In genomic region chr17:15966183-15966878, GRCh38 we compare ENCODE assay signal across 1 cellular context.
TF ChIP-seq lines count a peak whose summit lies in the region.

No MANE protein-coding gene starts in this region.

TF ChIP-seq in H1, 55 proteins besides CTCF, POLR2A, EP300 and RAD21:
- TF ChIP-seq SIN3A (conservative IDR thresholded peaks at IDR 0.05 in 1 of 2, IDR thresholded peaks at IDR 0.05 in 1 of 2; ENCODE audit: low read depth in 1 of 2, low read length in 2 of 2) = peak in 1 of 2 experiments; percentile 27; a peak in 1 of 4 replicates
- no peak for TF ChIP-seq RNF2 (IDR thresholded peaks at IDR 0.05; ENCODE audit: borderline replicate concordance, low read depth, low read length, missing control alignments, poor library complexity, severe bottlenecking)
- TF ChIP-seq BACH1 (IDR thresholded peaks at IDR 0.05; ENCODE audit: low read length) = no peak; the same call in 1 of the 2 replicates
- no peak; a peak in 1 of 4 replicates for TF ChIP-seq HDAC2 (IDR thresholded peaks at IDR 0.05; ENCODE audit: borderline replicate concordance in 1 of 2, low read depth in 2 of 2, low read length in 2 of 2)
- no peak for TF ChIP-seq TAF1 (IDR thresholded peaks at IDR 0.05; ENCODE audit: low read depth, low read length)
- no peak for TF ChIP-seq CREB1 (IDR thresholded peaks at IDR 0.05)
- no peak for TF ChIP-seq SIRT6 (IDR thresholded peaks at IDR 0.05; ENCODE audit: low read length)
- no peak for TF ChIP-seq FOSL1 (IDR thresholded peaks at IDR 0.05; ENCODE audit: insufficient read depth, low read depth, low read length)
- TF ChIP-seq RFX5 (IDR thresholded peaks at IDR 0.05; ENCODE audit: borderline replicate concordance, low read depth, low read length) = no peak
- no peak for TF ChIP-seq MAFK (IDR thresholded peaks at IDR 0.05; ENCODE audit: low read depth, low read length)
- TF ChIP-seq, protein P1, sequence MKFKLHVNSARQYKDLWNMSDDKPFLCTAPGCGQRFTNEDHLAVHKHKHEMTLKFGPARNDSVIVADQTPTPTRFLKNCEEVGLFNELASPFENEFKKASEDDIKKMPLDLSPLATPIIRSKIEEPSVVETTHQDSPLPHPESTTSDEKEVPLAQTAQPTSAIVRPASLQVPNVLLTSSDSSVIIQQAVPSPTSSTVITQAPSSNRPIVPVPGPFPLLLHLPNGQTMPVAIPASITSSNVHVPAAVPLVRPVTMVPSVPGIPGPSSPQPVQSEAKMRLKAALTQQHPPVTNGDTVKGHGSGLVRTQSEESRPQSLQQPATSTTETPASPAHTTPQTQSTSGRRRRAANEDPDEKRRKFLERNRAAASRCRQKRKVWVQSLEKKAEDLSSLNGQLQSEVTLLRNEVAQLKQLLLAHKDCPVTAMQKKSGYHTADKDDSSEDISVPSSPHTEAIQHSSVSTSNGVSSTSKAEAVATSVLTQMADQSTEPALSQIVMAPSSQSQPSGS (IDR thresholded peaks at IDR 0.05; ENCODE audit: low read length) = peak; percentile 39; the same call in 1 of the 2 replicates
- no peak for TF ChIP-seq SUZ12 (IDR thresholded peaks at IDR 0.05; ENCODE audit: low read length)
- TF ChIP-seq CBX5 (IDR thresholded peaks at IDR 0.05; ENCODE audit: low read depth, low read length) = no peak
- TF ChIP-seq, protein P2, sequence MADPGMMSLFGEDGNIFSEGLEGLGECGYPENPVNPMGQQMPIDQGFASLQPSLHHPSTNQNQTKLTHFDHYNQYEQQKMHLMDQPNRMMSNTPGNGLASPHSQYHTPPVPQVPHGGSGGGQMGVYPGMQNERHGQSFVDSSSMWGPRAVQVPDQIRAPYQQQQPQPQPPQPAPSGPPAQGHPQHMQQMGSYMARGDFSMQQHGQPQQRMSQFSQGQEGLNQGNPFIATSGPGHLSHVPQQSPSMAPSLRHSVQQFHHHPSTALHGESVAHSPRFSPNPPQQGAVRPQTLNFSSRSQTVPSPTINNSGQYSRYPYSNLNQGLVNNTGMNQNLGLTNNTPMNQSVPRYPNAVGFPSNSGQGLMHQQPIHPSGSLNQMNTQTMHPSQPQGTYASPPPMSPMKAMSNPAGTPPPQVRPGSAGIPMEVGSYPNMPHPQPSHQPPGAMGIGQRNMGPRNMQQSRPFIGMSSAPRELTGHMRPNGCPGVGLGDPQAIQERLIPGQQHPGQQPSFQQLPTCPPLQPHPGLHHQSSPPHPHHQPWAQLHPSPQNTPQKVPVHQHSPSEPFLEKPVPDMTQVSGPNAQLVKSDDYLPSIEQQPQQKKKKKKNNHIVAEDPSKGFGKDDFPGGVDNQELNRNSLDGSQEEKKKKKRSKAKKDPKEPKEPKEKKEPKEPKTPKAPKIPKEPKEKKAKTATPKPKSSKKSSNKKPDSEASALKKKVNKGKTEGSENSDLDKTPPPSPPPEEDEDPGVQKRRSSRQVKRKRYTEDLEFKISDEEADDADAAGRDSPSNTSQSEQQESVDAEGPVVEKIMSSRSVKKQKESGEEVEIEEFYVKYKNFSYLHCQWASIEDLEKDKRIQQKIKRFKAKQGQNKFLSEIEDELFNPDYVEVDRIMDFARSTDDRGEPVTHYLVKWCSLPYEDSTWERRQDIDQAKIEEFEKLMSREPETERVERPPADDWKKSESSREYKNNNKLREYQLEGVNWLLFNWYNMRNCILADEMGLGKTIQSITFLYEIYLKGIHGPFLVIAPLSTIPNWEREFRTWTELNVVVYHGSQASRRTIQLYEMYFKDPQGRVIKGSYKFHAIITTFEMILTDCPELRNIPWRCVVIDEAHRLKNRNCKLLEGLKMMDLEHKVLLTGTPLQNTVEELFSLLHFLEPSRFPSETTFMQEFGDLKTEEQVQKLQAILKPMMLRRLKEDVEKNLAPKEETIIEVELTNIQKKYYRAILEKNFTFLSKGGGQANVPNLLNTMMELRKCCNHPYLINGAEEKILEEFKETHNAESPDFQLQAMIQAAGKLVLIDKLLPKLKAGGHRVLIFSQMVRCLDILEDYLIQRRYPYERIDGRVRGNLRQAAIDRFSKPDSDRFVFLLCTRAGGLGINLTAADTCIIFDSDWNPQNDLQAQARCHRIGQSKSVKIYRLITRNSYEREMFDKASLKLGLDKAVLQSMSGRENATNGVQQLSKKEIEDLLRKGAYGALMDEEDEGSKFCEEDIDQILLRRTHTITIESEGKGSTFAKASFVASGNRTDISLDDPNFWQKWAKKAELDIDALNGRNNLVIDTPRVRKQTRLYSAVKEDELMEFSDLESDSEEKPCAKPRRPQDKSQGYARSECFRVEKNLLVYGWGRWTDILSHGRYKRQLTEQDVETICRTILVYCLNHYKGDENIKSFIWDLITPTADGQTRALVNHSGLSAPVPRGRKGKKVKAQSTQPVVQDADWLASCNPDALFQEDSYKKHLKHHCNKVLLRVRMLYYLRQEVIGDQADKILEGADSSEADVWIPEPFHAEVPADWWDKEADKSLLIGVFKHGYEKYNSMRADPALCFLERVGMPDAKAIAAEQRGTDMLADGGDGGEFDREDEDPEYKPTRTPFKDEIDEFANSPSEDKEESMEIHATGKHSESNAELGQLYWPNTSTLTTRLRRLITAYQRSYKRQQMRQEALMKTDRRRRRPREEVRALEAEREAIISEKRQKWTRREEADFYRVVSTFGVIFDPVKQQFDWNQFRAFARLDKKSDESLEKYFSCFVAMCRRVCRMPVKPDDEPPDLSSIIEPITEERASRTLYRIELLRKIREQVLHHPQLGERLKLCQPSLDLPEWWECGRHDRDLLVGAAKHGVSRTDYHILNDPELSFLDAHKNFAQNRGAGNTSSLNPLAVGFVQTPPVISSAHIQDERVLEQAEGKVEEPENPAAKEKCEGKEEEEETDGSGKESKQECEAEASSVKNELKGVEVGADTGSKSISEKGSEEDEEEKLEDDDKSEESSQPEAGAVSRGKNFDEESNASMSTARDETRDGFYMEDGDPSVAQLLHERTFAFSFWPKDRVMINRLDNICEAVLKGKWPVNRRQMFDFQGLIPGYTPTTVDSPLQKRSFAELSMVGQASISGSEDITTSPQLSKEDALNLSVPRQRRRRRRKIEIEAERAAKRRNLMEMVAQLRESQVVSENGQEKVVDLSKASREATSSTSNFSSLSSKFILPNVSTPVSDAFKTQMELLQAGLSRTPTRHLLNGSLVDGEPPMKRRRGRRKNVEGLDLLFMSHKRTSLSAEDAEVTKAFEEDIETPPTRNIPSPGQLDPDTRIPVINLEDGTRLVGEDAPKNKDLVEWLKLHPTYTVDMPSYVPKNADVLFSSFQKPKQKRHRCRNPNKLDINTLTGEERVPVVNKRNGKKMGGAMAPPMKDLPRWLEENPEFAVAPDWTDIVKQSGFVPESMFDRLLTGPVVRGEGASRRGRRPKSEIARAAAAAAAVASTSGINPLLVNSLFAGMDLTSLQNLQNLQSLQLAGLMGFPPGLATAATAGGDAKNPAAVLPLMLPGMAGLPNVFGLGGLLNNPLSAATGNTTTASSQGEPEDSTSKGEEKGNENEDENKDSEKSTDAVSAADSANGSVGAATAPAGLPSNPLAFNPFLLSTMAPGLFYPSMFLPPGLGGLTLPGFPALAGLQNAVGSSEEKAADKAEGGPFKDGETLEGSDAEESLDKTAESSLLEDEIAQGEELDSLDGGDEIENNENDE (IDR thresholded peaks at IDR 0.05; ENCODE audit: insufficient replicate concordance, low read length) = peak; percentile 16
- no peak for TF ChIP-seq YY1 (IDR thresholded peaks at IDR 0.05; ENCODE audit: low read depth, low read length)
- TF ChIP-seq TAF7 (optimal IDR thresholded peaks at IDR 0.05; ENCODE audit: borderline replicate concordance, low read depth, low read length) = no peak
- TF ChIP-seq PHF8 (conservative IDR thresholded peaks at IDR 0.05; ENCODE audit: low read depth, low read length) = no peak
- no peak for TF ChIP-seq RXRA (IDR thresholded peaks at IDR 0.05; ENCODE audit: insufficient read depth, low read depth, low read length)
- TF ChIP-seq KDM1A (IDR thresholded peaks at IDR 0.05; ENCODE audit: borderline replicate concordance, low read length) = no peak
- no peak for TF ChIP-seq KDM5A (IDR thresholded peaks at IDR 0.05; ENCODE audit: low read length)
- TF ChIP-seq RBBP5 (IDR thresholded peaks at IDR 0.05; ENCODE audit: borderline replicate concordance, low read depth, low read length) = no peak
- no peak for TF ChIP-seq SP4 (IDR thresholded peaks at IDR 0.05; ENCODE audit: low read length)
- peak; percentile 44; the same call in 1 of the 2 replicates for TF ChIP-seq TBP (IDR thresholded peaks at IDR 0.05; ENCODE audit: low read depth, low read length)
- TF ChIP-seq CEBPB (IDR thresholded peaks at IDR 0.05; ENCODE audit: low read depth, low read length) = peak; percentile 67
- no peak for TF ChIP-seq CHD1 (IDR thresholded peaks at IDR 0.05; ENCODE audit: low read depth, low read length)
- TF ChIP-seq POLR2AphosphoS5 (IDR thresholded peaks at IDR 0.05; ENCODE audit: low read depth, low read length) = no peak
- no peak for TF ChIP-seq TCF12 (IDR thresholded peaks at IDR 0.05; ENCODE audit: low read depth, low read length)
- TF ChIP-seq CTBP2 (IDR thresholded peaks at IDR 0.05; ENCODE audit: borderline replicate concordance, insufficient read depth, insufficient read length, low read length) = no peak
- 0 out of 2 replicates have a peak, but pooled peaks have one; percentile 1 for TF ChIP-seq POU5F1 (IDR thresholded peaks at IDR 0.05; ENCODE audit: low read depth, low read length)
- TF ChIP-seq, protein P3, sequence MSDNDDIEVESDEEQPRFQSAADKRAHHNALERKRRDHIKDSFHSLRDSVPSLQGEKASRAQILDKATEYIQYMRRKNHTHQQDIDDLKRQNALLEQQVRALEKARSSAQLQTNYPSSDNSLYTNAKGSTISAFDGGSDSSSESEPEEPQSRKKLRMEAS (IDR thresholded peaks at IDR 0.05) = no peak
- no peak for TF ChIP-seq NRF1 (IDR thresholded peaks at IDR 0.05; ENCODE audit: low read depth, low read length)
- no peak for TF ChIP-seq JUN (IDR thresholded peaks at IDR 0.05; ENCODE audit: low read depth, low read length)
- TF ChIP-seq HDAC6 (IDR thresholded peaks at IDR 0.05; ENCODE audit: low read depth, low read length) = no peak
- TF ChIP-seq ATF3 (IDR thresholded peaks at IDR 0.05; ENCODE audit: insufficient read depth, low read depth, low read length) = no peak
- peak; percentile 68 for TF ChIP-seq ASH2L (IDR thresholded peaks at IDR 0.05; ENCODE audit: low read length)
- no peak for TF ChIP-seq GTF2F1 (IDR thresholded peaks at IDR 0.05; ENCODE audit: borderline replicate concordance, low read depth, low read length)
- TF ChIP-seq, protein P4, sequence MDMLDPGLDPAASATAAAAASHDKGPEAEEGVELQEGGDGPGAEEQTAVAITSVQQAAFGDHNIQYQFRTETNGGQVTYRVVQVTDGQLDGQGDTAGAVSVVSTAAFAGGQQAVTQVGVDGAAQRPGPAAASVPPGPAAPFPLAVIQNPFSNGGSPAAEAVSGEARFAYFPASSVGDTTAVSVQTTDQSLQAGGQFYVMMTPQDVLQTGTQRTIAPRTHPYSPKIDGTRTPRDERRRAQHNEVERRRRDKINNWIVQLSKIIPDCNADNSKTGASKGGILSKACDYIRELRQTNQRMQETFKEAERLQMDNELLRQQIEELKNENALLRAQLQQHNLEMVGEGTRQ (IDR thresholded peaks at IDR 0.05; ENCODE audit: low read length) = no peak
- TF ChIP-seq ZNF274 (IDR thresholded peaks at IDR 0.05; ENCODE audit: borderline replicate concordance, extremely low read depth, low read length) = no peak
- TF ChIP-seq CBX8 (IDR thresholded peaks at IDR 0.05; ENCODE audit: borderline replicate concordance, low read depth, low read length) = no peak
- TF ChIP-seq TEAD4 (IDR thresholded peaks at IDR 0.05; ENCODE audit: low read depth, low read length) = peak; percentile 42
- TF ChIP-seq E2F6 (IDR thresholded peaks at IDR 0.05) = no peak
- no peak for TF ChIP-seq NANOG (IDR thresholded peaks at IDR 0.05; ENCODE audit: insufficient read depth, low read depth, low read length, poor library complexity, severe bottlenecking)
- no peak for TF ChIP-seq SAP30 (IDR thresholded peaks at IDR 0.05; ENCODE audit: insufficient read depth, insufficient replicate concordance, low read length)
- no peak for TF ChIP-seq BCL11A (IDR thresholded peaks at IDR 0.05; ENCODE audit: low read depth in 2 of 2, low read length in 2 of 2)
- no peak for TF ChIP-seq EZH2 (IDR thresholded peaks at IDR 0.05; ENCODE audit: low read depth, low read length, severe bottlenecking)
- TF ChIP-seq SP2 (IDR thresholded peaks at IDR 0.05; ENCODE audit: low read length) = no peak
- TF ChIP-seq BRCA1 (IDR thresholded peaks at IDR 0.05; ENCODE audit: low read depth, low read length) = no peak
- TF ChIP-seq SRF (IDR thresholded peaks at IDR 0.05; ENCODE audit: low read depth, low read length) = peak; percentile 84
- 0 out of 2 replicates have a peak, but pooled peaks have one; percentile 5 for TF ChIP-seq GABPA (IDR thresholded peaks at IDR 0.05; ENCODE audit: borderline replicate concordance, insufficient read depth, low read length)
- TF ChIP-seq EGR1 (IDR thresholded peaks at IDR 0.05; ENCODE audit: borderline replicate concordance, low read depth, low read length) = no peak
- TF ChIP-seq JUND (IDR thresholded peaks at IDR 0.05; ENCODE audit: low read length) = no peak
- TF ChIP-seq SIX5 (IDR thresholded peaks at IDR 0.05; ENCODE audit: low read depth, low read length) = no peak
- no peak for TF ChIP-seq CHD2 (IDR thresholded peaks at IDR 0.05; ENCODE audit: low read length)
- TF ChIP-seq SP1 (IDR thresholded peaks at IDR 0.05; ENCODE audit: low read depth, low read length) = 0 out of 2 replicates have a peak, but pooled peaks have one; percentile 35
- TF ChIP-seq KDM4A (IDR thresholded peaks at IDR 0.05; ENCODE audit: low read depth, low read length, severe bottlenecking) = peak; percentile 1
